Comparison of ENCODE assay signal across 1 cellular context in the genomic region with DNA sequence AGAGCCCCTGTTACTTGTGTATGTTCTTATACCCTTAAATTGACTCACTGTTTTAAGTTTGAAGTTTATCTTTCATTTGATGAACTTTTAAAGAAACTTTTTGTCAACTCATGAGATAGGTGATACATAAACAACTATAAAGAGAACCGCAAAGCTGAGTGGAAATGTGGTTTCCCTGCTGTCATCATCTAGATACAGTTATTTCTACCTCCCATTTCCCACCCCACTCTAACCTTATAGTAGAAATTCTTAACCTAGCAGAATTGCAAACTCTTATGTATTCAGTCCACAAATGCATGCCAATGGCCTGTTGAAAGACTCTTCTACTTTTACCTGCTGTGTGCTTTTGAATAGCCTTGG.
TF ChIP-seq lines count a peak whose summit lies in the region.

No MANE protein-coding gene starts in this region.

TF ChIP-seq in IMR-90, 13 proteins besides CTCF, POLR2A, EP300 and RAD21 (continued from another document):
- TF ChIP-seq, protein P1, sequence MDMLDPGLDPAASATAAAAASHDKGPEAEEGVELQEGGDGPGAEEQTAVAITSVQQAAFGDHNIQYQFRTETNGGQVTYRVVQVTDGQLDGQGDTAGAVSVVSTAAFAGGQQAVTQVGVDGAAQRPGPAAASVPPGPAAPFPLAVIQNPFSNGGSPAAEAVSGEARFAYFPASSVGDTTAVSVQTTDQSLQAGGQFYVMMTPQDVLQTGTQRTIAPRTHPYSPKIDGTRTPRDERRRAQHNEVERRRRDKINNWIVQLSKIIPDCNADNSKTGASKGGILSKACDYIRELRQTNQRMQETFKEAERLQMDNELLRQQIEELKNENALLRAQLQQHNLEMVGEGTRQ (IDR thresholded peaks at IDR 0.05; ENCODE audit: low read depth, low read length), result no peak
- no peak for TF ChIP-seq RCOR1 (IDR thresholded peaks at IDR 0.05; ENCODE audit: insufficient replicate concordance, low read length)
- no peak for TF ChIP-seq FOS (IDR thresholded peaks at IDR 0.05; ENCODE audit: low read depth, low read length)
TF ChIP-seq in IMR-90: peak in this region for 0.
